Comparison of ENCODE assay signal across 12 cellular contexts in genomic region chr15:83734487-83734886, GRCh38.
DNase-seq lines count a peak whose midpoint lies in the region; ATAC-seq and TF ChIP-seq lines count a peak whose summit lies in the region.
"Had no signal": no experiment of that assay in that cellular context is flagged by ENCODE, and none has a peak within 500 bp of the region (broad histone marks: within the 10 kb centered on the region; RNA-seq: fewer than 3 reads in every experiment).

No MANE protein-coding gene starts in this region.

- CTCF ChIA-PET in CD8-positive, alpha-beta T cell (lab: Charles Lee): no interaction called here

- POLR2A ChIA-PET in CD8-positive, alpha-beta T cell (lab: Charles Lee): no interaction called here

- intact Hi-C loops in left ventricle myocardium inferior (cut with micrococcal nuclease): loop anchor here (10.0 kb wide), 1 partner anchor 290 kb away; no protein-coding TSS in a partner anchor
- intact Hi-C loops in CD8-positive, alpha-beta T cell (cut with DNase I, micrococcal nuclease): no loop called here

- no peaks in the 10 kb centered on the region for H3K4me1 Mint-ChIP-seq in HFFc6 (ENCODE audit: low read depth)
- no peaks in the 10 kb centered on the region for H3K4me1 Mint-ChIP-seq in CD8-positive, alpha-beta T cell (ENCODE audit: low read depth)
- H3K4me1 Mint-ChIP-seq: CD4-positive, CD25-positive, alpha-beta regulatory T cell had no signal

- H3K36me3 Mint-ChIP-seq in HFFc6 (ENCODE audit: low read depth): no peaks in the 10 kb centered on the region; the same call in 1 of the 2 replicates
- H3K36me3 Mint-ChIP-seq in CD8-positive, alpha-beta T cell: no peaks in the 10 kb centered on the region
- H3K36me3 Mint-ChIP-seq: CD4-positive, CD25-positive, alpha-beta regulatory T cell had no signal

- no peak overlapping the region for H3K4me3 ChIP-seq in left ventricle myocardium inferior
- H3K4me3 ChIP-seq in CD8-positive, alpha-beta T cell (ENCODE audit: low read depth, low read length): no peak overlapping the region
- H3K4me3 ChIP-seq: upper lobe of right lung had no signal

- no peak overlapping the region for H3K27ac Mint-ChIP-seq in HFFc6
- H3K27ac Mint-ChIP-seq in CD8-positive, alpha-beta T cell: no peak overlapping the region
- H3K27ac Mint-ChIP-seq: CD4-positive, CD25-positive, alpha-beta regulatory T cell had no signal

- H3K9me3 ChIP-seq in left ventricle myocardium inferior (replicated peaks): peaks cover 7% of the 10 kb centered on the region
- H3K9me3 ChIP-seq in CD8-positive, alpha-beta T cell (ENCODE audit: low read length): no peaks in the 10 kb centered on the region
- H3K9me3 ChIP-seq: upper lobe of right lung had no signal

- no peak for ATAC-seq in CD8-positive, alpha-beta T cell
- ATAC-seq: upper lobe of right lung had no signal

- TF ChIP-seq CTCF in AG09319 (IDR thresholded peaks at IDR 0.05; ENCODE audit: low read depth, low read length) (peak; percentile 52), GM20000 (IDR thresholded peaks at IDR 0.05; ENCODE audit: extremely low read depth, missing control alignments) (no peak), left ventricle myocardium inferior (IDR thresholded peaks at IDR 0.05; ENCODE audit: borderline replicate concordance) (peak; percentile 55), HFFc6 (IDR thresholded peaks at IDR 0.05) (no peak)
- TF ChIP-seq CTCF in CD8-positive, alpha-beta T cell (IDR thresholded peaks at IDR 0.05): no peak

- peaks cover 1% of the 10 kb centered on the region; the same call in 1 of the 2 replicates for H3K27me3 Mint-ChIP-seq in HFFc6 (ENCODE audit: insufficient read depth)
- H3K27me3 Mint-ChIP-seq in CD8-positive, alpha-beta T cell (ENCODE audit: low read depth): peaks cover 16% of the 10 kb centered on the region
- H3K27me3 Mint-ChIP-seq: CD4-positive, CD25-positive, alpha-beta regulatory T cell had no signal

- in situ Hi-C loops in SK-MEL-5 (cut with HindIII; ENCODE audit: low pct_unique_long_range_greater_than_20kb, low sequenced_read_pairs): no loop called here

- no peak for DNase-seq in AG09319 (ENCODE audit: extremely low read depth, low read depth)
- peak; percentile 45 for DNase-seq in GM20000 (ENCODE audit: low spot score)
- DNase-seq in SK-MEL-5 (ENCODE audit: low read depth, low spot score): peak; percentile 65
- no peak for DNase-seq in left ventricle myocardium inferior
- no peak for DNase-seq in caudate nucleus (lab: John Stamatoyannopoulos, UW)
- DNase-seq in HFFc6: no peak
- DNase-seq in GF-D8 (lab: John Stamatoyannopoulos, UW): no peak
- no peak for DNase-seq in CD8-positive, alpha-beta T cell
- DNase-seq: activated CD8-positive, alpha-beta memory T cell treated with anti-CD3 and anti-CD28 coated beads, Interleukin-2, amount 50 U/mL, for 4 hours; CD4-positive, CD25-positive, alpha-beta regulatory T cell; NCI-H2227 treated with DMSO at 0.1 percent for 48 hours; upper lobe of right lung had no signal

- peaks cover 40% of the 10 kb centered on the region for H3K9me3 Mint-ChIP-seq in HFFc6
- H3K9me3 Mint-ChIP-seq in CD8-positive, alpha-beta T cell: no peaks in the 10 kb centered on the region

- no peak overlapping the region for H3K4me3 Mint-ChIP-seq in HFFc6
- no peak overlapping the region for H3K4me3 Mint-ChIP-seq in CD8-positive, alpha-beta T cell
- H3K4me3 Mint-ChIP-seq: CD4-positive, CD25-positive, alpha-beta regulatory T cell had no signal

- no peaks in the 10 kb centered on the region for H3K36me3 ChIP-seq in left ventricle myocardium inferior
- no peaks in the 10 kb centered on the region for H3K36me3 ChIP-seq in CD8-positive, alpha-beta T cell (ENCODE audit: insufficient read depth, low read length)
- H3K36me3 ChIP-seq: upper lobe of right lung had no signal

- no peaks in the 10 kb centered on the region for H3K4me1 ChIP-seq in left ventricle myocardium inferior
- no peaks in the 10 kb centered on the region for H3K4me1 ChIP-seq in CD8-positive, alpha-beta T cell (ENCODE audit: insufficient read depth, low read length)
- H3K4me1 ChIP-seq: upper lobe of right lung had no signal

- H3K27me3 ChIP-seq in left ventricle myocardium inferior (ENCODE audit: low read depth): no peaks in the 10 kb centered on the region
- no peaks in the 10 kb centered on the region for H3K27me3 ChIP-seq in CD8-positive, alpha-beta T cell (ENCODE audit: insufficient read depth, low read length)
- H3K27me3 ChIP-seq: upper lobe of right lung had no signal

- no peak overlapping the region for H3K27ac ChIP-seq in left ventricle myocardium inferior (replicated peaks)
- H3K27ac ChIP-seq in caudate nucleus (ENCODE audit: low read depth, low read length): no peak overlapping the region
- H3K27ac ChIP-seq in CD8-positive, alpha-beta T cell (ENCODE audit: low read depth, low read length): no peak overlapping the region
- H3K27ac ChIP-seq: upper lobe of right lung had no signal

Comparison
In these comparisons a context has a peak if more than half of its experiments do, and no peak if none do; other contexts are left out.
1. DNase-seq: peak in GM20000 (single experiment) and SK-MEL-5 (single experiment); none in AG09319 (single experiment), left ventricle myocardium inferior (single experiment), caudate nucleus (0 of 61), HFFc6 (single experiment), GF-D8 (single experiment) and CD8-positive, alpha-beta T cell (0 of 7).
2. CTCF ChIP-seq: peak in AG09319 (single experiment) and left ventricle myocardium inferior (single experiment); none in GM20000 (single experiment), HFFc6 (single experiment) and CD8-positive, alpha-beta T cell (single experiment).